In genomic region chr19:49335784-49336481, GRCh38 we compare ENCODE assay signal across 1 cellular context.
TF ChIP-seq lines count a peak whose summit lies in the region.

No MANE protein-coding gene starts in this region.

TF ChIP-seq in K562, 482 proteins besides CTCF, POLR2A, EP300 and RAD21:
- 0 out of 2 replicates have a peak, but pooled peaks have one; percentile 0 for TF ChIP-seq HCFC1 (IDR thresholded peaks at IDR 0.05; ENCODE audit: low read depth, low read length)
- TF ChIP-seq CREB1 (IDR thresholded peaks at IDR 0.05): no peak
- no peak for TF ChIP-seq CREB1 (CRISPR knock-in tag; IDR thresholded peaks at IDR 0.05)
- no peak for TF ChIP-seq TCF7L2 (IDR thresholded peaks at IDR 0.05; ENCODE audit: low read depth, low read length)
- no peak for TF ChIP-seq ZNF695 (CRISPR knock-in tag; IDR thresholded peaks at IDR 0.05)
- TF ChIP-seq ZNF347 (CRISPR knock-in tag; IDR thresholded peaks at IDR 0.05; ENCODE audit: low read depth): no peak
- TF ChIP-seq NONO (IDR thresholded peaks at IDR 0.05; ENCODE audit: low read depth in 2 of 2, low read length in 1 of 2): no peak
- TF ChIP-seq TBL1XR1 (IDR thresholded peaks at IDR 0.05; ENCODE audit: low read length in 2 of 2): no peak
- TF ChIP-seq KDM5B (IDR thresholded peaks at IDR 0.05; ENCODE audit: insufficient replicate concordance, low read depth, low read length): no peak
